Comparison of ENCODE assay signal across 14 cellular contexts in the genomic region with DNA sequence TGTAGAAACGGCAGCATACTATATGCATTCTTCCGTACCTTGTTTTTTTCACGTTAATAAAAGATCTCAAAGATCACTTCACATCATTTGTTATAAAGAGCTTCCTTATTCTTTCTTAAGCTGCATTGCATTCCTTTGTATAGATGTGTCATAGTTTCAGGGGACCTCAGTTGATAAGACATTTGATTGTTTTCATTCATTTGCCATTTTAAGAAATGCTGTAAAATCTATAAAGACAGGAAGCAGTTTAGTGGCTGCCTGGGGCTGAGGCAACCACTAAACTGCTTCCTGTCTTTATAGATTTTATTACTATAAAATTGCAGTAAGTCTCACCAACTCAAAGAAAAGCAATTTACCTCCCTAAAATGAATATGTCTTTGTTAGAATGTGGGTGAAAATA. TPM values are rescaled to one million over a fixed set of nuclear protein-coding genes. Genes with fewer than 3 reads are reported as not detected.
DNase-seq lines count a peak whose midpoint lies in the region; ATAC-seq and TF ChIP-seq lines count a peak whose summit lies in the region.
"Had no signal": no experiment of that assay in that cellular context is flagged by ENCODE, and none has a peak within 500 bp of the region (broad histone marks: within the 10 kb centered on the region; RNA-seq: fewer than 3 reads in every experiment).

No MANE protein-coding gene starts in this region.

- no peak overlapping the region for H2BK5ac ChIP-seq in mesendoderm (ENCODE audit: low read length)

- H3K27ac ChIP-seq in aorta (ENCODE audit: low read depth in 1 of 2, low read length in 2 of 2) = no peak overlapping the region
- H3K27ac ChIP-seq in mesendoderm (ENCODE audit: low read depth, low read length) = no peak overlapping the region
- H3K27ac ChIP-seq: KMS-11, WERI-Rb-1 had no signal

- H3K56ac ChIP-seq in mesendoderm (ENCODE audit: low read length) = no peak overlapping the region

- no peaks in the 10 kb centered on the region for H3K79me1 ChIP-seq in mesendoderm (ENCODE audit: low read length)

- H3K27me3 ChIP-seq in aorta (ENCODE audit: control insufficient read depth in 1 of 2, insufficient read depth in 2 of 2, low read length in 1 of 2) (no peaks in the 10 kb centered on the region), mesendoderm (ENCODE audit: insufficient read depth, low read length, poor library complexity) (no peaks in the 10 kb centered on the region)

- H3K9me3 ChIP-seq in aorta (ENCODE audit: control insufficient read depth, low read length) = no peaks in the 10 kb centered on the region
- H3K9me3 ChIP-seq: HAP-1 had no signal

- no peak overlapping the region for H4K5ac ChIP-seq in mesendoderm (ENCODE audit: low read length)

- no peak overlapping the region for H3K9ac ChIP-seq in mesendoderm (ENCODE audit: low read length)
- H3K9ac ChIP-seq: KMS-11 had no signal

- H2BK15ac ChIP-seq in mesendoderm (replicated peaks; ENCODE audit: low read depth) = no peak overlapping the region

- H3K79me2 ChIP-seq in mesendoderm (ENCODE audit: control insufficient read depth, insufficient read depth, low read length) = no peaks in the 10 kb centered on the region

- TF ChIP-seq POLR2A in NB4 (IDR thresholded peaks at IDR 0.05; ENCODE audit: extremely low read depth, insufficient read length) = no peak

- no peaks in the 10 kb centered on the region for H3K27me3 Mint-ChIP-seq in activated naive CD8-positive, alpha-beta T cell
- no peaks in the 10 kb centered on the region for H3K27me3 Mint-ChIP-seq in natural killer cell (ENCODE audit: low read depth in 2 of 2)
- H3K27me3 Mint-ChIP-seq: stimulated activated naive B cell treated with anti-CD40 and anti-IgM and Interleukin-4, amounts not matched to agents 10 μg/mL and 1 μg/mL and 100 μg/mL, for 72 hours had no signal

- no peak overlapping the region for H2AK5ac ChIP-seq in mesendoderm (ENCODE audit: low read length)

- DNase-seq in GF-D8 (lab: John Stamatoyannopoulos, UW) (peak; percentile 52), NB4 (ENCODE audit: low read depth) (peak; percentile 57), natural killer cell (no peak), aorta (no peak), SKM-1 (lab: John Stamatoyannopoulos, UW; ENCODE audit: unreplicated experiment) (no peak), mesendoderm (no peak)
- DNase-seq: activated effector memory CD4-positive, alpha-beta T cell treated with anti-CD3 and anti-CD28 coated beads, Interleukin-2, amount 50 U/mL, for 16 hours; NCI-H2171 treated with DMSO at 0.1 percent for 48 hours; RPMI8226; stimulated activated naive B cell treated with anti-CD40 and anti-IgM and Interleukin-4, amounts not matched to agents 10 μg/mL and 1 μg/mL and 100 μg/mL, for 72 hours; WERI-Rb-1 had no signal

- H3K27ac Mint-ChIP-seq in activated naive CD8-positive, alpha-beta T cell = peak overlapping the region; percentile 92
- H3K27ac Mint-ChIP-seq in natural killer cell = peak overlapping the region; percentile 80 to 81
- H3K27ac Mint-ChIP-seq: stimulated activated naive B cell treated with anti-CD40 and anti-IgM and Interleukin-4, amounts not matched to agents 10 μg/mL and 1 μg/mL and 100 μg/mL, for 72 hours had no signal

- peaks cover 63% of the 10 kb centered on the region for H3K4me1 Mint-ChIP-seq in activated naive CD8-positive, alpha-beta T cell (ENCODE audit: low read depth)
- peaks cover 47 to 55% of the 10 kb centered on the region in 2 donors for H3K4me1 Mint-ChIP-seq in natural killer cell
- H3K4me1 Mint-ChIP-seq: stimulated activated naive B cell treated with anti-CD40 and anti-IgM and Interleukin-4, amounts not matched to agents 10 μg/mL and 1 μg/mL and 100 μg/mL, for 72 hours had no signal

- H3K4me3 Mint-ChIP-seq in activated naive CD8-positive, alpha-beta T cell = peak overlapping the region; percentile 70
- H3K4me3 Mint-ChIP-seq in natural killer cell = peak overlapping the region; percentile 80
- H3K4me3 Mint-ChIP-seq: stimulated activated naive B cell treated with anti-CD40 and anti-IgM and Interleukin-4, amounts not matched to agents 10 μg/mL and 1 μg/mL and 100 μg/mL, for 72 hours had no signal

- no peak overlapping the region for H3K4ac ChIP-seq in mesendoderm (ENCODE audit: low read depth, low read length)

- H3K4me3 ChIP-seq in NB4 (ENCODE audit: low read depth, low read length) = no peak overlapping the region
- no peak overlapping the region for H3K4me3 ChIP-seq in aorta (ENCODE audit: low read length in 2 of 2)
- no peak overlapping the region for H3K4me3 ChIP-seq in mesendoderm (ENCODE audit: low read length)
- H3K4me3 ChIP-seq: HAP-1 had no signal

- H3K9me3 Mint-ChIP-seq in activated naive CD8-positive, alpha-beta T cell (ENCODE audit: low read depth) = no peaks in the 10 kb centered on the region
- H3K9me3 Mint-ChIP-seq in natural killer cell = no peaks in the 10 kb centered on the region
- H3K9me3 Mint-ChIP-seq: stimulated activated naive B cell treated with anti-CD40 and anti-IgM and Interleukin-4, amounts not matched to agents 10 μg/mL and 1 μg/mL and 100 μg/mL, for 72 hours had no signal

- TF ChIP-seq CTCF in NB4 (IDR thresholded peaks at IDR 0.05; ENCODE audit: low read depth, low read length) (no peak), natural killer cell (IDR thresholded peaks at IDR 0.05) (no peak)

- intact Hi-C loops in natural killer cell (cut with micrococcal nuclease) (no loop called here), aorta (cut with DNase I) (no loop called here)

- peaks cover 8% of the 10 kb centered on the region for H3K36me3 Mint-ChIP-seq in activated naive CD8-positive, alpha-beta T cell
- no peaks in the 10 kb centered on the region for H3K36me3 Mint-ChIP-seq in natural killer cell

- ATAC-seq in natural killer cell (peak in 2 of 3 donors; percentile 17 to 59), aorta (ENCODE audit: low FRiP score) (no peak)
- ATAC-seq: stimulated activated naive B cell treated with anti-CD40 and anti-IgM and Interleukin-4, amounts not matched to agents 10 μg/mL and 1 μg/mL and 100 μg/mL, for 72 hours had no signal

- WGBS in aorta, 2 donors = 72 to 75% methylated on average over 3 of the region's 3 CpGs
- WGBS in mesendoderm (ENCODE audit: extremely low coverage, insufficient coverage, low lambda C conversion rate) = no CpG with 5 or more reads among the region's 3 CpGs

- no peak overlapping the region for H3K23ac ChIP-seq in mesendoderm (ENCODE audit: low read length)

- no peak overlapping the region for H3K4me2 ChIP-seq in mesendoderm (ENCODE audit: low read length)
- H3K4me2 ChIP-seq: KMS-11 had no signal

- no peaks in the 10 kb centered on the region for H3K4me1 ChIP-seq in aorta (ENCODE audit: control insufficient read depth in 1 of 2, insufficient read depth in 2 of 2, low read length in 2 of 2)
- H3K4me1 ChIP-seq in mesendoderm (ENCODE audit: control insufficient read depth, low read depth, low read length) = no peaks in the 10 kb centered on the region

- no peaks in the 10 kb centered on the region for H3K36me3 ChIP-seq in aorta (ENCODE audit: control insufficient read depth in 1 of 2, insufficient read depth in 2 of 2, low read length in 1 of 2)
- no peaks in the 10 kb centered on the region for H3K36me3 ChIP-seq in mesendoderm (ENCODE audit: control insufficient read depth, insufficient read depth, low read length)

- H3K18ac ChIP-seq in mesendoderm (ENCODE audit: low read length) = no peak overlapping the region

- no peak overlapping the region for H4K8ac ChIP-seq in mesendoderm (ENCODE audit: low read depth, low read length)

- no peak overlapping the region for H2BK120ac ChIP-seq in mesendoderm (ENCODE audit: low read depth, low read length)

RNA-seq across cellular contexts. Expression of a gene that starts 59.4 kb away (rescaled TPM):
- 100 to 1,000 TPM in 1 of 3 donors, 10 to 100 TPM in 2; 85.1 to 116 (median 93.4) TPM for total RNA-seq in natural killer cell
- total RNA-seq in aorta = 10 to 100 TPM; 49.5 to 55.5 TPM
- polyA plus RNA-seq in aorta = 10 to 100 TPM; 18.0 to 25.9 TPM
- 54.8 TPM for polyA plus RNA-seq in mesendoderm (2013, experiment 1 of 2)
- polyA plus RNA-seq in mesendoderm (2013, experiment 2 of 2) = 54.8 TPM

Comparison
In these comparisons a context has a peak if more than half of its experiments do, and no peak if none do; other contexts are left out.
1. DNase-seq: peak in GF-D8 (single experiment) and NB4 (single experiment); none in natural killer cell (single experiment), aorta (0 of 2), SKM-1 (single experiment) and mesendoderm (single experiment).